8 cellular contexts compared by ENCODE assay signal in the genomic region with DNA sequence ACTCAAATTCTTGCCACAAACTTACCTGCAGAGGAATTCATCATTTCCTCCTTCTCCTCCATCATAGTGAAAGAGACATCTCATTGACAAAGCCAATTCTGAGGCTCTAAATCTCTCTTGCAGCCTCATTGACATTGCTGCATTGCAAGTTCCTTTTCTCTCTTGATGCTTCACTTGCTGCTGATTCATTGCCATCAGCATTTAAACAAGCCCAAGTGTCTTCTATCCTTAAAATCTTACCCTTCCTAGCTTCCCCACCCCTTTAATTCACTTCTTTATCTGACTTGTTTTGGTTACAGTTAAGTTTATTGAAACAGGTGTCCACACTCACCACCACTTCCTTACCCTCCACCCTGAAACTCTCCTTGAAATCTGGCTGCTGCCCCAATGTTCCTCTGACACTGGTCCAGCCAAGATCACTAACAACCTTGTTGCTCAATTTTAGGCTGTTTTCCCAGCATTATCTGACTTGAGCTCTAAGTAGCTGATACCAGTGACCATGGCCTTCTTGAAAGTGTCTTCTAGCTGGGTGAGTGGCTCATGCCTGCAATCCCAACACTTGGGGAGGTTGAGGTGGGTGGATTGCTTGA.
DNase-seq lines count a peak whose midpoint lies in the region; ATAC-seq and TF ChIP-seq lines count a peak whose summit lies in the region.
"Not testable (repeated sequence)": the region's sequence is repeated elsewhere in the genome, so short reads cannot be mapped to it uniquely, and the experiment has no call there.

No MANE protein-coding gene starts in this region.

- H3K4me1 ChIP-seq in right lobe of liver (peaks cover 0 to 14% (median 0%) of the 10 kb centered on the region in 4 donors), upper lobe of left lung (peaks cover 13 to 20% (median 15%) of the 10 kb centered on the region in 4 donors)

- TF ChIP-seq POLR2A in right lobe of liver (IDR thresholded peaks at IDR 0.05); upper lobe of left lung (IDR thresholded peaks at IDR 0.05): not testable (repeated sequence)

- H3K9me3 ChIP-seq in right lobe of liver, upper lobe of left lung: not testable (repeated sequence)

- not testable (repeated sequence) for TF ChIP-seq EP300 in upper lobe of left lung (IDR thresholded peaks at IDR 0.05)

- not testable (repeated sequence) for H3K9me3 Mint-ChIP-seq in activated CD4-positive, alpha-beta T cell treated with anti-CD3 and anti-CD28 coated beads, Interleukin-2, amount 10 ng/mL, durations not matched to agents 24 days and 14 days; MCF 10A (ENCODE audit: unreplicated experiment)

- intact Hi-C loops in activated CD4-positive, alpha-beta T cell treated with anti-CD3 and anti-CD28 coated beads, Interleukin-2, amount 10 ng/mL, durations not matched to agents 24 days and 14 days (cut with micrococcal nuclease) = loop anchor here (1.0 to 2.0 kb wide), 4 partner anchors 8 to 68 kb away; no protein-coding TSS in a partner anchor
- intact Hi-C loops in MCF 10A (cut with micrococcal nuclease); right lobe of liver (cut with DNase I): not testable (repeated sequence)

- not testable (repeated sequence) for H3K36me3 Mint-ChIP-seq in activated CD4-positive, alpha-beta T cell treated with anti-CD3 and anti-CD28 coated beads, Interleukin-2, amount 10 ng/mL, durations not matched to agents 24 days and 14 days (ENCODE audit: low read depth); MCF 10A (ENCODE audit: insufficient read depth, unreplicated experiment)

- TF ChIP-seq CTCF in GM12865 (IDR thresholded peaks at IDR 0.05; ENCODE audit: insufficient read depth, low read depth, low read length, missing control alignments); MCF 10A (IDR thresholded peaks at IDR 0.05; ENCODE audit: unreplicated experiment); right lobe of liver (IDR thresholded peaks at IDR 0.05); upper lobe of left lung (IDR thresholded peaks at IDR 0.05): not testable (repeated sequence)

- H3K27ac ChIP-seq in right lobe of liver, upper lobe of left lung: not testable (repeated sequence)

- H3K4me3 Mint-ChIP-seq in activated CD4-positive, alpha-beta T cell treated with anti-CD3 and anti-CD28 coated beads, Interleukin-2, amount 10 ng/mL, durations not matched to agents 24 days and 14 days = peak overlapping the region; percentile 28
- H3K4me3 Mint-ChIP-seq in MCF 10A (ENCODE audit: unreplicated experiment) = not testable (repeated sequence)

- POLR2A ChIA-PET in MCF 10A (lab: Yijun Ruan, JAX) = interaction anchor here (0.7 to 1.0 kb wide), 4 partner anchors 8 to 87 kb away, joined by 3 to 4 read pairs (median 3); a partner anchor contains a TSS

- not testable (repeated sequence) for H3K36me3 ChIP-seq in right lobe of liver, upper lobe of left lung

- not testable (repeated sequence) for H3K4me3 ChIP-seq in GM12865 (ENCODE audit: low read depth, low read length); right lobe of liver; upper lobe of left lung

- DNase-seq in GM12865 (ENCODE audit: low read depth) = peak; percentile 71
- peak; percentile 74 for DNase-seq in activated CD4-positive, alpha-beta T cell treated with anti-CD3 and anti-CD28 coated beads, Interleukin-2, amount 10 ng/mL, durations not matched to agents 24 days and 14 days
- peak; percentile 19 for DNase-seq in MCF 10A (ENCODE audit: unreplicated experiment)
- not testable (repeated sequence) for DNase-seq in right lobe of liver, upper lobe of left lung

- H3K27ac Mint-ChIP-seq in activated CD4-positive, alpha-beta T cell treated with anti-CD3 and anti-CD28 coated beads, Interleukin-2, amount 10 ng/mL, durations not matched to agents 24 days and 14 days = peak overlapping the region; percentile 43
- H3K27ac Mint-ChIP-seq in MCF 10A (ENCODE audit: low read depth, unreplicated experiment) = peak overlapping the region; percentile 59

- H3K27me3 ChIP-seq in right lobe of liver, upper lobe of left lung: not testable (repeated sequence)

- not testable (repeated sequence) for BruUV-seq in MCF 10A (replicated peaks; lab: Mats Ljungman, UMichigan)

- peaks cover 28% of the 10 kb centered on the region for H3K4me1 Mint-ChIP-seq in activated CD4-positive, alpha-beta T cell treated with anti-CD3 and anti-CD28 coated beads, Interleukin-2, amount 10 ng/mL, durations not matched to agents 24 days and 14 days
- peaks cover 20% of the 10 kb centered on the region for H3K4me1 Mint-ChIP-seq in MCF 10A (ENCODE audit: insufficient read depth, unreplicated experiment)

- CTCF ChIA-PET in MCF 10A (lab: Yijun Ruan, JAX) = interaction anchor here (0.6 kb wide), 1 partner anchor 509 kb away, joined by 5 read pairs; no protein-coding TSS in a partner anchor

- H3K27me3 Mint-ChIP-seq in activated CD4-positive, alpha-beta T cell treated with anti-CD3 and anti-CD28 coated beads, Interleukin-2, amount 10 ng/mL, durations not matched to agents 24 days and 14 days; MCF 10A (ENCODE audit: insufficient read depth, unreplicated experiment): not testable (repeated sequence)

- peak; percentile 55 for ATAC-seq in GM19452 (IDR thresholded peaks at IDR 0.05; ENCODE audit: unreplicated experiment)
- peak; percentile 57 for ATAC-seq in HG02759 (IDR thresholded peaks at IDR 0.05; ENCODE audit: unreplicated experiment)
- ATAC-seq in HG03378 (IDR thresholded peaks at IDR 0.05; ENCODE audit: unreplicated experiment) = peak; percentile 46
- peak; percentile 7 to 68 (median 48) for ATAC-seq in right lobe of liver
- peak; percentile 34 to 62 for ATAC-seq in upper lobe of left lung (ENCODE audit: low FRiP score in 2 of 2)
